In the genomic region with DNA sequence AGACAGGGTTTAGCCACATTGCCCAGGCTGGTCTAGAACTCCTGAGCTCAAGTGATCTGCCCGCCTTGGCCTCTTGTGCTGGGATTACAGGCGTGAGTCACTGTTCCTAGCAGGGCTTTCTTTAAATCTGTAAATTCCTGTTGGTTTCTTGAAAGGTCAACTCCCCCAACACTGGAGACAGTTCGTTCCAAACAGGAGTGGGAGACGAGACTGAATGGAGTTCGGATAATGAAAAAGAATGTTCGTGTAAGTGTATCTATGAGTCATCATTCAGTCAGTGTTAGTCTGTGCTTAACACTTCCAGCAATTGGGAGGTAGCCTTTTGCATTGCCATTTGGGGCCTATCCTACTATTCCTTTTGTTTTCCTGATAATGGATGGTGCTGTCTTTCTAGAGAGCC, we compare ENCODE assay signal across 10 cellular contexts. TPM values are rescaled to one million over a fixed set of nuclear protein-coding genes. Genes with fewer than 3 reads are reported as not detected.
DNase-seq lines count a peak whose midpoint lies in the region; ATAC-seq and TF ChIP-seq lines count a peak whose summit lies in the region.
"Had no signal": no experiment of that assay in that cellular context is flagged by ENCODE, and none has a peak within 500 bp of the region (broad histone marks: within the 10 kb centered on the region; RNA-seq: fewer than 3 reads in every experiment).

No MANE protein-coding gene starts in this region.

- H3K27ac Mint-ChIP-seq in MCF 10A (ENCODE audit: low read depth, unreplicated experiment) = peak overlapping the region; percentile 78

- TF ChIP-seq POLR2A in breast epithelium (IDR thresholded peaks at IDR 0.05) (no peak), uterus (IDR thresholded peaks at IDR 0.05) (no peak)

- CTCF ChIA-PET in MCF 10A (lab: Yijun Ruan, JAX) = interaction anchor here (0.7 kb wide), 2 partner anchors 184 to 537 kb away, joined by 4 read pairs; no protein-coding TSS in a partner anchor

- H3K4me3 ChIP-seq in breast epithelium (no peak overlapping the region), uterus (no peak overlapping the region)
- H3K4me3 ChIP-seq: BLaER1 had no signal

- H3K4me1 ChIP-seq in breast epithelium = no peaks in the 10 kb centered on the region
- H3K4me1 ChIP-seq in uterus = no peaks in the 10 kb centered on the region
- H3K4me1 ChIP-seq: BLaER1 had no signal

- H3K36me3 Mint-ChIP-seq in MCF 10A (ENCODE audit: insufficient read depth, unreplicated experiment) = peaks cover 49% of the 10 kb centered on the region

- peaks cover 11% of the 10 kb centered on the region for H3K4me1 Mint-ChIP-seq in MCF 10A (ENCODE audit: insufficient read depth, unreplicated experiment)

- H3K9me3 ChIP-seq in breast epithelium = no peaks in the 10 kb centered on the region
- H3K9me3 ChIP-seq in uterus = no peaks in the 10 kb centered on the region
- H3K9me3 ChIP-seq: BLaER1 had no signal

- TF ChIP-seq CTCF in MCF 10A (IDR thresholded peaks at IDR 0.05; ENCODE audit: unreplicated experiment) = no peak
- no peak for TF ChIP-seq CTCF in breast epithelium (IDR thresholded peaks at IDR 0.05)
- no peak for TF ChIP-seq CTCF in uterus (IDR thresholded peaks at IDR 0.05)

- H3K27ac ChIP-seq in breast epithelium (peak overlapping the region in 1 of 2 donors; percentile 3), uterus (peak overlapping the region; percentile 72 to 80)
- H3K27ac ChIP-seq: BLaER1 had no signal

- DNase-seq in MCF 10A (ENCODE audit: unreplicated experiment) (peak; percentile 89), breast epithelium (ENCODE audit: low spot score in 2 of 2) (no peak), amniotic stem cell (lab: John Stamatoyannopoulos, UW) (peak; percentile 52), islet precursor cell (peak; percentile 90), uterus (peak; percentile 56 to 74), RPMI8226 (no peak)
- DNase-seq: activated CD4-positive, alpha-beta T cell treated with anti-CD3 and anti-CD28 coated beads for 4 hours had no signal

- no peaks in the 10 kb centered on the region for H3K9me3 Mint-ChIP-seq in MCF 10A (ENCODE audit: unreplicated experiment)

- intact Hi-C loops in MCF 10A (cut with micrococcal nuclease) = no loop called here
- intact Hi-C loops in breast epithelium (cut with DNase I; ENCODE audit: low total_unique reads) = no loop called here
- intact Hi-C loops in uterus (cut with DNase I; ENCODE audit: low total_unique reads) = no loop called here

- peak overlapping the region; percentile 23 for H3K4me3 Mint-ChIP-seq in MCF 10A (ENCODE audit: unreplicated experiment)

- no TSS peak for BruUV-seq in MCF 10A (replicated peaks; lab: Mats Ljungman, UMichigan)

- no peaks in the 10 kb centered on the region for H3K27me3 ChIP-seq in breast epithelium
- no peaks in the 10 kb centered on the region for H3K27me3 ChIP-seq in uterus
- H3K27me3 ChIP-seq: BLaER1 had no signal

- POLR2A ChIA-PET in MCF 10A (lab: Yijun Ruan, JAX) = interaction anchor here (0.5 to 0.8 kb wide), 2 partner anchors 13 to 1122 kb away, joined by 3 to 4 read pairs; no protein-coding TSS in a partner anchor

- no peaks in the 10 kb centered on the region for H3K27me3 Mint-ChIP-seq in MCF 10A (ENCODE audit: insufficient read depth, unreplicated experiment)

- H3K36me3 ChIP-seq in breast epithelium (no peaks in the 10 kb centered on the region), uterus (no peaks in the 10 kb centered on the region)

- ATAC-seq in HG02763 (IDR thresholded peaks at IDR 0.05; ENCODE audit: unreplicated experiment) (no peak), GM21447 (IDR thresholded peaks at IDR 0.05; ENCODE audit: unreplicated experiment) (no peak)

RNA-seq across cellular contexts. Expression of gene BACE1-AS, which starts 10.0 kb away (rescaled TPM):
- 6.9 and 8.8 TPM in 2 replicates for total RNA-seq in MCF 10A (2022)
- 1 to 10 TPM; 5.9 to 8.9 (median 6.6) TPM for total RNA-seq in breast epithelium
- 10 to 100 TPM in 2 of 4 donors, 1 to 10 TPM in 1, under 1 TPM in 1; 0.88 to 39.7 (median 12.0) TPM for total RNA-seq in uterus

RNA-seq across cellular contexts. Expression of gene BACE1, which starts 34.9 kb away (rescaled TPM):
- total RNA-seq in MCF 10A (2022) = 15.8 and 18.1 TPM in 2 replicates
- 10 to 100 TPM; 17.4 to 26.9 (median 17.9) TPM for total RNA-seq in breast epithelium
- 100 to 1,000 TPM in 1 of 4 donors, 10 to 100 TPM in 3; 17.2 to 103 (median 32.7) TPM for total RNA-seq in uterus

RNA-seq across cellular contexts. Expression of gene CEP164, which starts 46.5 kb away (rescaled TPM):
- total RNA-seq in MCF 10A (2022) = 47.4 and 49.9 TPM in 2 replicates
- 10 to 100 TPM; 14.9 to 32.6 (median 20.3) TPM for total RNA-seq in breast epithelium
- total RNA-seq in uterus = 10 to 100 TPM; 16.4 to 64.2 (median 46.1) TPM

RNA-seq across cellular contexts. Expression of gene RNF214, which starts 48.7 kb away (rescaled TPM):
- total RNA-seq in MCF 10A (2022) (23.3 TPM in 2 replicates), breast epithelium (10 to 100 TPM; 12.3 to 13.3 (median 12.5) TPM), uterus (10 to 100 TPM in 2 of 4 donors, 1 to 10 TPM in 2; 4.4 to 38.6 (median 11.4) TPM)

RNA-seq across cellular contexts. Expression of gene PCSK7, which starts 49.3 kb away (rescaled TPM):
- 58.6 and 61.8 TPM in 2 replicates for total RNA-seq in MCF 10A (2022)
- 10 to 100 TPM; 43.2 to 51.5 (median 44.2) TPM for total RNA-seq in breast epithelium
- 10 to 100 TPM; 23.3 to 78.9 (median 35.3) TPM for total RNA-seq in uterus

Comparison
In these comparisons a context has a peak if more than half of its experiments do, and no peak if none do; other contexts are left out.
1. DNase-seq: peak in MCF 10A (single experiment), amniotic stem cell (single experiment), islet precursor cell (single experiment) and uterus (2 of 2); none in breast epithelium (0 of 2) and RPMI8226 (single experiment).